8 cellular contexts compared by ENCODE assay signal in genomic region chr10:23994459-23995046, GRCh38.
A peak's percentile ranks its signal among the peaks of the same experiment; 100 is the strongest.
DNase-seq lines count a peak whose midpoint lies in the region; ATAC-seq and TF ChIP-seq lines count a peak whose summit lies in the region.

No MANE protein-coding gene starts in this region.

- H3K4me3 Mint-ChIP-seq in progenitor cell of endocrine pancreas (ENCODE audit: low read depth) = no peak overlapping the region
- H3K4me3 Mint-ChIP-seq in activated CD8-positive, alpha-beta memory T cell treated with anti-CD3 and anti-CD28 coated beads, Interleukin-2, amount 10 ng/mL, durations not matched to agents 7 days and 5 days = no peak overlapping the region

- H3K27ac Mint-ChIP-seq in progenitor cell of endocrine pancreas = no peak overlapping the region
- H3K27ac Mint-ChIP-seq in activated CD8-positive, alpha-beta memory T cell treated with anti-CD3 and anti-CD28 coated beads, Interleukin-2, amount 10 ng/mL, durations not matched to agents 7 days and 5 days = no peak overlapping the region

- no peak for TF ChIP-seq POLR2A in GM18505 (IDR thresholded peaks at IDR 0.05; ENCODE audit: borderline replicate concordance, extremely low read depth, insufficient read depth, insufficient read length)

- no peaks in the 10 kb centered on the region for H3K4me1 Mint-ChIP-seq in progenitor cell of endocrine pancreas (ENCODE audit: low read depth)
- no peaks in the 10 kb centered on the region for H3K4me1 Mint-ChIP-seq in activated CD8-positive, alpha-beta memory T cell treated with anti-CD3 and anti-CD28 coated beads, Interleukin-2, amount 10 ng/mL, durations not matched to agents 7 days and 5 days

- no peak for ATAC-seq in GM18505 (IDR thresholded peaks at IDR 0.05; ENCODE audit: unreplicated experiment)
- ATAC-seq in activated CD8-positive, alpha-beta memory T cell treated with anti-CD3 and anti-CD28 coated beads, Interleukin-2, amount 10 ng/mL, durations not matched to agents 7 days and 5 days = no peak

- DNase-seq in DMS53 treated with DMSO at 0.1 percent for 48 hours (lab: John Stamatoyannopoulos, UW; ENCODE audit: unreplicated experiment) (peak; percentile 71), GM19238 (ENCODE audit: insufficient read length, low spot score) (peak; percentile 13), KBM-7 (peak; percentile 55), germinal center (ENCODE audit: low spot score) (peak; percentile 14), progenitor cell of endocrine pancreas (ENCODE audit: low spot score, unreplicated experiment) (peak; percentile 55)
- no peak for DNase-seq in activated CD8-positive, alpha-beta memory T cell treated with anti-CD3 and anti-CD28 coated beads, Interleukin-2, amount 10 ng/mL, durations not matched to agents 7 days and 5 days

- H3K9me3 Mint-ChIP-seq in progenitor cell of endocrine pancreas (ENCODE audit: low read depth) = no peaks in the 10 kb centered on the region
- no peaks in the 10 kb centered on the region for H3K9me3 Mint-ChIP-seq in activated CD8-positive, alpha-beta memory T cell treated with anti-CD3 and anti-CD28 coated beads, Interleukin-2, amount 10 ng/mL, durations not matched to agents 7 days and 5 days (ENCODE audit: low read depth)

- TF ChIP-seq CTCF in VCaP (conservative IDR thresholded peaks at IDR 0.05) (peak; percentile 84), progenitor cell of endocrine pancreas (IDR thresholded peaks at IDR 0.05; ENCODE audit: unreplicated experiment) (peak; percentile 91)

- H3K27ac ChIP-seq in VCaP = no peak overlapping the region

- no peaks in the 10 kb centered on the region for H3K36me3 Mint-ChIP-seq in progenitor cell of endocrine pancreas (ENCODE audit: insufficient read depth)
- H3K36me3 Mint-ChIP-seq in activated CD8-positive, alpha-beta memory T cell treated with anti-CD3 and anti-CD28 coated beads, Interleukin-2, amount 10 ng/mL, durations not matched to agents 7 days and 5 days = no peaks in the 10 kb centered on the region

- CTCF ChIA-PET in activated CD8-positive, alpha-beta memory T cell treated with anti-CD3 and anti-CD28 coated beads, Interleukin-2, amount 10 ng/mL, durations not matched to agents 7 days and 5 days (lab: Charles Lee) = interaction anchor here (1.1 to 1.5 kb wide), 3 partner anchors 11 to 196 kb away, joined by 3 to 5 read pairs (median 4); no protein-coding TSS in a partner anchor

- no peaks in the 10 kb centered on the region for H3K27me3 Mint-ChIP-seq in progenitor cell of endocrine pancreas
- no peaks in the 10 kb centered on the region for H3K27me3 Mint-ChIP-seq in activated CD8-positive, alpha-beta memory T cell treated with anti-CD3 and anti-CD28 coated beads, Interleukin-2, amount 10 ng/mL, durations not matched to agents 7 days and 5 days

- in situ Hi-C loops in KBM-7 (cut with MboI; ENCODE audit: low pct_unique_long_range_greater_than_20kb, low sequenced_read_pairs) = no loop called here
